ENCODE assay signal across 2 cellular contexts in genomic region chr22:38755911-38756532, GRCh38.
TF ChIP-seq lines count a peak whose summit lies in the region.

SUN2 (minus strand) TSS chr22:38755998; CDS start chr22:38752628, 3,370 bp downstream.

TF ChIP-seq in IMR-90, 13 proteins besides CTCF, POLR2A, EP300 and RAD21:
- TF ChIP-seq USF2 (IDR thresholded peaks at IDR 0.05; ENCODE audit: low read depth, low read length) (0 out of 2 replicates have a peak, but pooled peaks have one; percentile 9), NFE2L2 (IDR thresholded peaks at IDR 0.05; ENCODE audit: low read depth, low read length) (no peak), ELK1 (IDR thresholded peaks at IDR 0.05; ENCODE audit: borderline replicate concordance, low read depth, low read length) (no peak), CEBPB (IDR thresholded peaks at IDR 0.05; ENCODE audit: low read depth, low read length) (peak; percentile 60)

TF ChIP-seq in SK-N-SH, 30 proteins besides CTCF, POLR2A, EP300 and RAD21 (continued from another document):
- TF ChIP-seq PBX3 (IDR thresholded peaks at IDR 0.05), result peak; percentile 97
